ENCODE assay signal across 9 cellular contexts in the genomic region with DNA sequence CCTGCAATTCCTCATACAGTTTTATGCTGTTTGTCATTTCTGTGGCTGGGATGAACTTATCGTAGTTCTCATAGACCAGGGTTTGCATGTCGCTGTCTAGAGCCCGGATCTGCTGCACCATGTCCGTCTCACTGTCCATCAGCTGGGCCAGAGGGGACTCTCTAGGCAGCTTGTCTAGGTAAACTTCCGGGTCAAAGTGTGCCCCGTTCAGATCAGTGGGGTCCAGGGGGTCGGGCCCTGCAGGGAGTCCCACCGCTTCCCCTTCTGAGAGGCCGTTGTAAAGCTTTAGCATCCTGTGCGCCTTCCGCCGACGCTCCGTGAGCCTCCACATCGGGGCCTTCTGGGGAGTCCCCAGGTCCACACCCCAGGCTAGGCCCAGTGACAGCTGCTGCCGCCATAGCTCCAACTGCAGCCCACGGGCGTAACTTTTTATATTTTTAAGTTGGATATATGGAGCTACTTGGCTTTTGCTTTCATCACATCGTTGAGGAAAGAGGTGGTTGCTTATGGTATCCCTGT. TPM values are rescaled to one million over a fixed set of nuclear protein-coding genes. Genes with fewer than 3 reads are reported as not detected.
"Had no signal": no experiment of that assay in that cellular context is flagged by ENCODE, and none has a peak within 500 bp of the region (broad histone marks: within the 10 kb centered on the region; RNA-seq: fewer than 3 reads in every experiment).

No MANE protein-coding gene starts in this region.

RNA-seq across cellular contexts. Expression of a gene that starts 44.2 kb away (rescaled TPM):
- total RNA-seq: activated CD4-positive, alpha-beta memory T cell treated with anti-CD3 and anti-CD28 coated beads for 36 hours; activated CD4-positive, alpha-beta memory T cell treated with anti-CD3 and anti-CD28 coated beads, Interleukin-2, amount 10 ng/mL, durations not matched to agents 7 days and 5 days; activated CD4-positive, alpha-beta T cell treated with anti-CD3 and anti-CD28 coated beads for 36 hours; activated CD4-positive, alpha-beta T cell treated with anti-CD3 and anti-CD28 coated beads, Interleukin-2, amount 10 ng/mL, durations not matched to agents 24 days and 14 days; activated CD8-positive, alpha-beta memory T cell treated with anti-CD3 and anti-CD28 coated beads for 36 hours; activated CD8-positive, alpha-beta memory T cell treated with anti-CD3 and anti-CD28 coated beads, Interleukin-2, amount 10 ng/mL, durations not matched to agents 7 days and 5 days; activated CD8-positive, alpha-beta T cell treated with anti-CD3 and anti-CD28 coated beads, Interleukin-2, amount 10 ng/mL, durations not matched to agents 7 days and 5 days; T-helper 1 cell treated with Interleukin-12 subunit alpha and Interleukin-12 subunit beta and Interleukin-4 antibody, amounts not matched to agents 30 ng/mL and 1 ng/mL, for 36 hours; T-helper 2 cell treated with Interferon-gamma antibody and Interleukin-4, amounts not matched to agents 100 ng/mL and 5 ng/mL, for 36 hours had no signal
